Comparison of ENCODE assay signal across 13 cellular contexts in genomic region chr2:148493822-148494563, GRCh38.
A peak's percentile ranks its signal among the peaks of the same experiment; 100 is the strongest.
DNase-seq lines count a peak whose midpoint lies in the region; ATAC-seq, FAIRE-seq and TF ChIP-seq lines count a peak whose summit lies in the region.
"Had no signal": no experiment of that assay in that cellular context is flagged by ENCODE, and none has a peak within 500 bp of the region (broad histone marks: within the 10 kb centered on the region; RNA-seq: fewer than 3 reads in every experiment).

No MANE protein-coding gene starts in this region.

- ATAC-seq in HG02763 (IDR thresholded peaks at IDR 0.05; ENCODE audit: unreplicated experiment) (peak; percentile 57), gastrocnemius medialis (no peak)
- no peak for ATAC-seq in naive thymus-derived CD8-positive, alpha-beta T cell
- ATAC-seq: HCT116 had no signal

- H3K27ac Mint-ChIP-seq in neural crest cell (ENCODE audit: unreplicated experiment), result peak overlapping the region; percentile 2
- peak overlapping the region in 2 of 10 donors; percentile 29 to 55 for H3K27ac Mint-ChIP-seq in naive thymus-derived CD8-positive, alpha-beta T cell
- H3K27ac Mint-ChIP-seq: activated CD4-positive, alpha-beta T cell treated with anti-CD3 and anti-CD28 coated beads, Interleukin-2, amount 10 ng/mL, durations not matched to agents 24 days and 14 days had no signal

- no peaks in the 10 kb centered on the region for H3K9me3 ChIP-seq in gastrocnemius medialis
- H3K9me3 ChIP-seq: esophagus squamous epithelium had no signal

- no peak for TF ChIP-seq CTCF in neural crest cell (conservative IDR thresholded peaks at IDR 0.05)
- TF ChIP-seq CTCF in gastrocnemius medialis (IDR thresholded peaks at IDR 0.05 in 4 of 5, conservative IDR thresholded peaks at IDR 0.05 in 1 of 5), result no peak

- in situ Hi-C loops in gastrocnemius medialis (cut with MboI; ENCODE audit: low sequenced_read_pairs in 4 of 4), result loop anchor here in 1 of 4 donors (10.0 kb wide), 1 partner anchor 559 kb away; no protein-coding TSS in a partner anchor

- no peak overlapping the region for H3K27ac ChIP-seq in gastrocnemius medialis
- H3K27ac ChIP-seq: esophagus squamous epithelium had no signal

- H3K36me3 Mint-ChIP-seq in neural crest cell (ENCODE audit: low read depth), result peaks cover 5% of the 10 kb centered on the region
- peaks cover 12 to 29% (median 20%) of the 10 kb centered on the region in 3 donors for H3K36me3 Mint-ChIP-seq in naive thymus-derived CD8-positive, alpha-beta T cell

- no peaks in the 10 kb centered on the region for H3K27me3 ChIP-seq in gastrocnemius medialis
- H3K27me3 ChIP-seq: esophagus squamous epithelium had no signal

- no peak overlapping the region for H3K4me3 ChIP-seq in gastrocnemius medialis
- H3K4me3 ChIP-seq: esophagus squamous epithelium had no signal

- POLR2A ChIA-PET in naive thymus-derived CD8-positive, alpha-beta T cell (lab: Charles Lee), result interaction anchor here (0.5 kb wide), 1 partner anchor 59 kb away, joined by 3 read pairs; no protein-coding TSS in a partner anchor

- no peaks in the 10 kb centered on the region for H3K27me3 Mint-ChIP-seq in neural crest cell (ENCODE audit: low read depth)
- no peaks in the 10 kb centered on the region for H3K27me3 Mint-ChIP-seq in naive thymus-derived CD8-positive, alpha-beta T cell
- H3K27me3 Mint-ChIP-seq: activated CD4-positive, alpha-beta T cell treated with anti-CD3 and anti-CD28 coated beads, Interleukin-2, amount 10 ng/mL, durations not matched to agents 24 days and 14 days had no signal

- H3K4me1 Mint-ChIP-seq in neural crest cell, result no peaks in the 10 kb centered on the region
- H3K4me1 Mint-ChIP-seq in naive thymus-derived CD8-positive, alpha-beta T cell, result peaks cover 0 to 20% (median 3%) of the 10 kb centered on the region in 4 donors
- H3K4me1 Mint-ChIP-seq: activated CD4-positive, alpha-beta T cell treated with anti-CD3 and anti-CD28 coated beads, Interleukin-2, amount 10 ng/mL, durations not matched to agents 24 days and 14 days had no signal

- FAIRE-seq in GM19239 (lab: Jason Lieb, UNC), result peak; percentile 89

- no peak for DNase-seq in GM19239 (ENCODE audit: insufficient read length, low spot score)
- peak; percentile 27 to 48 for DNase-seq in Kasumi-1 (lab: John Stamatoyannopoulos, UW)
- no peak for DNase-seq in neural crest cell (ENCODE audit: low read depth, low spot score)
- no peak for DNase-seq in NCI-H748 (lab: John Stamatoyannopoulos, UW; ENCODE audit: unreplicated experiment)
- no peak for DNase-seq in gastrocnemius medialis
- no peak for DNase-seq in SHP77 (lab: John Stamatoyannopoulos, UW)
- DNase-seq in naive thymus-derived CD8-positive, alpha-beta T cell, result no peak
- DNase-seq: activated CD4-positive, alpha-beta T cell treated with anti-CD3 and anti-CD28 coated beads, Interleukin-2, amount 10 ng/mL, durations not matched to agents 24 days and 14 days; esophagus squamous epithelium; NCI-H2107; SHP77 treated with DMSO at 0.1 percent for 48 hours had no signal

- H3K4me1 ChIP-seq in gastrocnemius medialis, result no peaks in the 10 kb centered on the region
- H3K4me1 ChIP-seq: esophagus squamous epithelium had no signal

- H3K9me3 Mint-ChIP-seq in neural crest cell, result no peaks in the 10 kb centered on the region
- H3K9me3 Mint-ChIP-seq in naive thymus-derived CD8-positive, alpha-beta T cell, result no peaks in the 10 kb centered on the region
- H3K9me3 Mint-ChIP-seq: activated CD4-positive, alpha-beta T cell treated with anti-CD3 and anti-CD28 coated beads, Interleukin-2, amount 10 ng/mL, durations not matched to agents 24 days and 14 days had no signal

- no peak for TF ChIP-seq POLR2A in gastrocnemius medialis (IDR thresholded peaks at IDR 0.05)

- no peak overlapping the region for H3K4me3 Mint-ChIP-seq in neural crest cell
- H3K4me3 Mint-ChIP-seq in naive thymus-derived CD8-positive, alpha-beta T cell, result peak overlapping the region in 2 of 10 donors; percentile 41 to 60
- H3K4me3 Mint-ChIP-seq: activated CD4-positive, alpha-beta T cell treated with anti-CD3 and anti-CD28 coated beads, Interleukin-2, amount 10 ng/mL, durations not matched to agents 24 days and 14 days had no signal

- intact Hi-C loops in gastrocnemius medialis (cut with DNase I; ENCODE audit: low total_unique reads), result no loop called here

- no peaks in the 10 kb centered on the region for H3K36me3 ChIP-seq in gastrocnemius medialis

Comparison
In these comparisons a context has a peak if more than half of its experiments do, and no peak if none do; other contexts are left out.
1. DNase-seq: peak in Kasumi-1 (2 of 2); none in GM19239 (single experiment), neural crest cell (single experiment), NCI-H748 (single experiment), gastrocnemius medialis (0 of 2), SHP77 (0 of 2) and naive thymus-derived CD8-positive, alpha-beta T cell (0 of 10).